In the genomic region with DNA sequence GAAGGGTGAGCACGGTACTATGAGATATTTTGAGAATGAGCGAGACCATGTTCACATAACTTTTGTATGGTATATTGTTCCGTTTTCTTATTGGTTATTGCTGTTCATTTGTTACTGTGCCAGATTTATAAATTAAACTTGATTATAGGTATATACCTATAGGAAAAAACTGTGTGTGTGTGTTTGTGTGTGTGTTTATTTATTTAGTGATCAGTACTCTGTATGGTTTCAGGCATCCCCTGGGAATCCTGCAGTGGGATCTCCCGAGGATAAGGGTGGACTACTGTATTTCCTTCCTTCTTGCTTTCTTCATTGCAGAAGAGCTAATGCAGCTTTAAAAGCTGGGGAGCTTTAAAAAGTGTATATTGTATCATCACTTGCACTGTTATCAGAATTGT, we compare ENCODE assay signal across 29 cellular contexts.
"Had no signal": no experiment of that assay in that cellular context is flagged by ENCODE, and none has a peak within 500 bp of the region (broad histone marks: within the 10 kb centered on the region; RNA-seq: fewer than 3 reads in every experiment).

No MANE protein-coding gene starts in this region.

- H3K4me3 ChIP-seq: breast epithelium, left lung, lower lobe of right lung, mucosa of descending colon, pancreas, prostate gland, skin epidermis, uterus had no signal

- H3K9me3 ChIP-seq: breast epithelium, left lung, lower lobe of right lung, mucosa of descending colon, neutrophil, pancreas, prostate gland, uterus had no signal

- H3K27me3 ChIP-seq: breast epithelium, left lung, neutrophil, pancreas, uterus had no signal

- H3K27ac Mint-ChIP-seq: activated CD4-positive, alpha-beta memory T cell treated with anti-CD3 and anti-CD28 coated beads, Interleukin-2, amount 10 ng/mL, durations not matched to agents 7 days and 5 days; activated CD8-positive, alpha-beta memory T cell treated with anti-CD3 and anti-CD28 coated beads, Interleukin-2, amount 10 ng/mL, durations not matched to agents 7 days and 5 days; activated naive CD4-positive, alpha-beta T cell treated with anti-CD3 and anti-CD28 coated beads, Interleukin-2, amount 10 ng/mL, durations not matched to agents 7 days and 5 days; nephron; stimulated activated memory B cell treated with anti-CD40 and anti-IgM and Interleukin-4, amounts not matched to agents 10 μg/mL and 1 μg/mL and 100 μg/mL, for 72 hours; stimulated activated naive CD8-positive, alpha-beta T cell treated with anti-CD3 and anti-CD28 coated beads, Interleukin-15, amount 100 ng/mL, for 72 hours; T-helper 1 cell treated with Interleukin-12 subunit alpha and Interleukin-12 subunit beta and Interleukin-4 antibody, amounts not matched to agents 30 μg/mL and 1 μg/mL, for 36 hours; type B pancreatic cell had no signal

- H3K36me3 ChIP-seq: breast epithelium, neutrophil, pancreas, prostate gland, uterus had no signal

- H3K9me3 Mint-ChIP-seq: activated CD4-positive, alpha-beta memory T cell treated with anti-CD3 and anti-CD28 coated beads, Interleukin-2, amount 10 ng/mL, durations not matched to agents 7 days and 5 days; activated CD4-positive, alpha-beta T cell treated with anti-CD3 and anti-CD28 coated beads, Interleukin-2, amount 10 ng/mL, durations not matched to agents 24 days and 14 days; activated naive CD4-positive, alpha-beta T cell treated with anti-CD3 and anti-CD28 coated beads, Interleukin-2, amount 10 ng/mL, durations not matched to agents 7 days and 5 days; nephron; stimulated activated memory B cell treated with anti-CD40 and anti-IgM and Interleukin-4, amounts not matched to agents 10 μg/mL and 1 μg/mL and 100 μg/mL, for 72 hours; stimulated activated naive CD8-positive, alpha-beta T cell treated with anti-CD3 and anti-CD28 coated beads, Interleukin-15, amount 100 ng/mL, for 72 hours; T-helper 1 cell treated with Interleukin-12 subunit alpha and Interleukin-12 subunit beta and Interleukin-4 antibody, amounts not matched to agents 30 μg/mL and 1 μg/mL, for 36 hours; type B pancreatic cell had no signal

- DNase-seq: activated CD4-positive, alpha-beta memory T cell treated with anti-CD3 and anti-CD28 coated beads, Interleukin-2, amount 10 ng/mL, durations not matched to agents 7 days and 5 days; activated CD4-positive, alpha-beta T cell treated with anti-CD3 and anti-CD28 coated beads, Interleukin-2, amount 10 ng/mL, durations not matched to agents 24 days and 14 days; activated CD4-positive, CD25-positive, alpha-beta regulatory T cell treated with anti-CD3 and anti-CD28 coated beads, Interleukin-2, amount 50 U/mL, for 72 hours; activated CD8-positive, alpha-beta memory T cell treated with anti-CD3 and anti-CD28 coated beads, Interleukin-2, amount 10 ng/mL, durations not matched to agents 7 days and 5 days; activated gamma-delta T cell; activated naive CD4-positive, alpha-beta T cell treated with anti-CD3 and anti-CD28 coated beads, Interleukin-2, amount 10 ng/mL, durations not matched to agents 7 days and 5 days; amniotic stem cell; cortex of kidney; left lung; lower lobe of right lung; mucosa of descending colon; pancreas; retina; stimulated activated CD4-positive, alpha-beta T cell treated with anti-CD3 and anti-CD28 coated beads, Interleukin-12 subunit alpha, Interleukin-12 subunit beta, amount 100 ng/mL, for 4 hours; stimulated activated CD4-positive, alpha-beta T cell treated with anti-CD3 and anti-CD28 coated beads, Interleukin-4, amount 100 ng/mL, for 24 hours; stimulated activated naive CD8-positive, alpha-beta T cell treated with anti-CD3 and anti-CD28 coated beads, Interleukin-15, amount 100 ng/mL, for 72 hours; substantia nigra; SW 1271; uterus had no signal

- ATAC-seq: activated CD8-positive, alpha-beta memory T cell treated with anti-CD3 and anti-CD28 coated beads, Interleukin-2, amount 10 ng/mL, durations not matched to agents 7 days and 5 days; esophagus mucosa; left lung; lower lobe of right lung; mucosa of descending colon; pancreas; sciatic nerve; stimulated activated memory B cell treated with anti-CD40 and anti-IgM and Interleukin-4, amounts not matched to agents 10 μg/mL and 1 μg/mL and 100 μg/mL, for 72 hours; stimulated activated naive CD8-positive, alpha-beta T cell treated with anti-CD3 and anti-CD28 coated beads, Interleukin-15, amount 100 ng/mL, for 72 hours had no signal

- H3K27ac ChIP-seq: breast epithelium, left lung, lower lobe of right lung, neutrophil, pancreas, prostate gland, skin epidermis, uterus had no signal

- H3K4me3 Mint-ChIP-seq: activated CD4-positive, alpha-beta memory T cell treated with anti-CD3 and anti-CD28 coated beads, Interleukin-2, amount 10 ng/mL, durations not matched to agents 7 days and 5 days; activated CD4-positive, alpha-beta T cell treated with anti-CD3 and anti-CD28 coated beads, Interleukin-2, amount 10 ng/mL, durations not matched to agents 24 days and 14 days; activated CD8-positive, alpha-beta memory T cell treated with anti-CD3 and anti-CD28 coated beads, Interleukin-2, amount 10 ng/mL, durations not matched to agents 7 days and 5 days; activated naive CD4-positive, alpha-beta T cell treated with anti-CD3 and anti-CD28 coated beads, Interleukin-2, amount 10 ng/mL, durations not matched to agents 7 days and 5 days; nephron; stimulated activated memory B cell treated with anti-CD40 and anti-IgM and Interleukin-4, amounts not matched to agents 10 μg/mL and 1 μg/mL and 100 μg/mL, for 72 hours; stimulated activated naive CD8-positive, alpha-beta T cell treated with anti-CD3 and anti-CD28 coated beads, Interleukin-15, amount 100 ng/mL, for 72 hours; T-helper 1 cell treated with Interleukin-12 subunit alpha and Interleukin-12 subunit beta and Interleukin-4 antibody, amounts not matched to agents 30 μg/mL and 1 μg/mL, for 36 hours; type B pancreatic cell had no signal

- H3K27me3 Mint-ChIP-seq: activated CD4-positive, alpha-beta memory T cell treated with anti-CD3 and anti-CD28 coated beads, Interleukin-2, amount 10 ng/mL, durations not matched to agents 7 days and 5 days; activated CD4-positive, alpha-beta T cell treated with anti-CD3 and anti-CD28 coated beads, Interleukin-2, amount 10 ng/mL, durations not matched to agents 24 days and 14 days; activated CD8-positive, alpha-beta memory T cell treated with anti-CD3 and anti-CD28 coated beads, Interleukin-2, amount 10 ng/mL, durations not matched to agents 7 days and 5 days; activated naive CD4-positive, alpha-beta T cell treated with anti-CD3 and anti-CD28 coated beads, Interleukin-2, amount 10 ng/mL, durations not matched to agents 7 days and 5 days; stimulated activated memory B cell treated with anti-CD40 and anti-IgM and Interleukin-4, amounts not matched to agents 10 μg/mL and 1 μg/mL and 100 μg/mL, for 72 hours; stimulated activated naive CD8-positive, alpha-beta T cell treated with anti-CD3 and anti-CD28 coated beads, Interleukin-15, amount 100 ng/mL, for 72 hours; type B pancreatic cell had no signal

- H3K4me1 ChIP-seq: breast epithelium, lower lobe of right lung, prostate gland, uterus had no signal

- H3K4me1 Mint-ChIP-seq: nephron had no signal
